1 cellular context compared by ENCODE assay signal in genomic region chr5:132557425-132557805, GRCh38.
A peak's percentile ranks its signal among the peaks of the same experiment; 100 is the strongest.
TF ChIP-seq lines count a peak whose summit lies in the region.

No MANE protein-coding gene starts in this region.

TF ChIP-seq in HepG2, 621 proteins besides CTCF, POLR2A, EP300 and RAD21 (continued from another document):
- TF ChIP-seq TRIM22 (IDR thresholded peaks at IDR 0.05), result no peak
- no peak for TF ChIP-seq KLF9 (CRISPR knock-in tag; IDR thresholded peaks at IDR 0.05; ENCODE audit: low read depth)
- TF ChIP-seq TERF1 (CRISPR knock-in tag; IDR thresholded peaks at IDR 0.05), result no peak
- no peak for TF ChIP-seq BRD4 (CRISPR knock-in tag; IDR thresholded peaks at IDR 0.05)
- no peak for TF ChIP-seq ZNF468 (CRISPR knock-in tag; IDR thresholded peaks at IDR 0.05)
- TF ChIP-seq ZNF576 (CRISPR knock-in tag; IDR thresholded peaks at IDR 0.05), result no peak
- no peak for TF ChIP-seq ZSCAN21 (CRISPR knock-in tag; IDR thresholded peaks at IDR 0.05; ENCODE audit: borderline replicate concordance)
- no peak for TF ChIP-seq KLF15 (CRISPR knock-in tag; IDR thresholded peaks at IDR 0.05; ENCODE audit: borderline replicate concordance)
- TF ChIP-seq BCL6 (CRISPR knock-in tag; IDR thresholded peaks at IDR 0.05), result peak; percentile 85
- no peak for TF ChIP-seq MTA1 (CRISPR knock-in tag; IDR thresholded peaks at IDR 0.05; ENCODE audit: borderline replicate concordance)
- no peak for TF ChIP-seq HES4 (CRISPR knock-in tag; IDR thresholded peaks at IDR 0.05; ENCODE audit: borderline replicate concordance)
- no peak for TF ChIP-seq E2F2 (CRISPR knock-in tag; IDR thresholded peaks at IDR 0.05; ENCODE audit: borderline replicate concordance)
- peak; percentile 71; the same call in 1 of the 2 replicates for TF ChIP-seq TGIF2 (CRISPR knock-in tag; IDR thresholded peaks at IDR 0.05)
- TF ChIP-seq AKAP8 (CRISPR knock-in tag; IDR thresholded peaks at IDR 0.05), result no peak
- TF ChIP-seq SMAD1 (CRISPR knock-in tag; IDR thresholded peaks at IDR 0.05; ENCODE audit: borderline replicate concordance, low read depth), result no peak
- TF ChIP-seq RXRA (CRISPR knock-in tag; IDR thresholded peaks at IDR 0.05), result no peak; the same call in 1 of the 2 replicates
- TF ChIP-seq ZFP90 (CRISPR knock-in tag; IDR thresholded peaks at IDR 0.05; ENCODE audit: borderline replicate concordance), result no peak
- TF ChIP-seq RARA (CRISPR knock-in tag; IDR thresholded peaks at IDR 0.05), result peak; percentile 79
- no peak for TF ChIP-seq ZNF747 (CRISPR knock-in tag; IDR thresholded peaks at IDR 0.05; ENCODE audit: borderline replicate concordance)
- TF ChIP-seq NCOA2 (CRISPR knock-in tag; IDR thresholded peaks at IDR 0.05), result 0 out of 2 replicates have a peak, but pooled peaks have one; percentile 10
- no peak for TF ChIP-seq DPF2 (CRISPR knock-in tag; IDR thresholded peaks at IDR 0.05; ENCODE audit: borderline replicate concordance, low read depth)
- TF ChIP-seq NRL (CRISPR knock-in tag; IDR thresholded peaks at IDR 0.05; ENCODE audit: borderline replicate concordance), result no peak
- TF ChIP-seq ZNF800 (CRISPR knock-in tag; IDR thresholded peaks at IDR 0.05), result no peak
- no peak for TF ChIP-seq HNF1B (CRISPR knock-in tag; IDR thresholded peaks at IDR 0.05)
- no peak for TF ChIP-seq TSC22D2 (CRISPR knock-in tag; IDR thresholded peaks at IDR 0.05; ENCODE audit: borderline replicate concordance)
- no peak for TF ChIP-seq MTF2 (CRISPR knock-in tag; IDR thresholded peaks at IDR 0.05; ENCODE audit: borderline replicate concordance)
- TF ChIP-seq ZNF160 (CRISPR knock-in tag; IDR thresholded peaks at IDR 0.05), result no peak
- TF ChIP-seq ZNF616 (CRISPR knock-in tag; IDR thresholded peaks at IDR 0.05; ENCODE audit: low read depth), result no peak
- TF ChIP-seq ZSCAN12 (CRISPR knock-in tag; IDR thresholded peaks at IDR 0.05), result no peak
- TF ChIP-seq ZBTB1 (CRISPR knock-in tag; IDR thresholded peaks at IDR 0.05; ENCODE audit: borderline replicate concordance), result no peak
- no peak for TF ChIP-seq ZNF280B (CRISPR knock-in tag; IDR thresholded peaks at IDR 0.05; ENCODE audit: borderline replicate concordance)
- TF ChIP-seq RARG (CRISPR knock-in tag; IDR thresholded peaks at IDR 0.05; ENCODE audit: low read depth), result no peak
- TF ChIP-seq SNAPC5 (CRISPR knock-in tag; IDR thresholded peaks at IDR 0.05; ENCODE audit: borderline replicate concordance), result no peak
- TF ChIP-seq ATF3 (CRISPR knock-in tag; IDR thresholded peaks at IDR 0.05), result no peak
- no peak for TF ChIP-seq ZNF101 (CRISPR knock-in tag; IDR thresholded peaks at IDR 0.05; ENCODE audit: borderline replicate concordance, low read depth)
- no peak for TF ChIP-seq HNRNPUL1 (IDR thresholded peaks at IDR 0.05; ENCODE audit: low read depth, low read length)
- TF ChIP-seq ZNF567 (CRISPR knock-in tag; IDR thresholded peaks at IDR 0.05; ENCODE audit: borderline replicate concordance), result no peak
- TF ChIP-seq MED8 (CRISPR knock-in tag; IDR thresholded peaks at IDR 0.05; ENCODE audit: insufficient replicate concordance), result no peak
- TF ChIP-seq CCAR2 (optimal IDR thresholded peaks at IDR 0.05; ENCODE audit: low read depth, low read length), result no peak
- no peak for TF ChIP-seq ZNF251 (CRISPR knock-in tag; IDR thresholded peaks at IDR 0.05)
- no peak for TF ChIP-seq CREB3 (CRISPR knock-in tag; IDR thresholded peaks at IDR 0.05)
- no peak for TF ChIP-seq IRF2 (CRISPR knock-in tag; IDR thresholded peaks at IDR 0.05)
- no peak for TF ChIP-seq PHF5A (CRISPR knock-in tag; IDR thresholded peaks at IDR 0.05; ENCODE audit: low read depth, unreplicated experiment)
- TF ChIP-seq SMYD3 (CRISPR knock-in tag; IDR thresholded peaks at IDR 0.05), result no peak
- no peak for TF ChIP-seq CREB1 (IDR thresholded peaks at IDR 0.05)
- peak; percentile 34; the same call in 1 of the 2 replicates for TF ChIP-seq CREB1 (CRISPR knock-in tag; IDR thresholded peaks at IDR 0.05)
- TF ChIP-seq ZFP37 (CRISPR knock-in tag; IDR thresholded peaks at IDR 0.05; ENCODE audit: borderline replicate concordance), result no peak
- peak; percentile 27; the same call in 1 of the 2 replicates for TF ChIP-seq MIER3 (CRISPR knock-in tag; IDR thresholded peaks at IDR 0.05; ENCODE audit: borderline replicate concordance)
- no peak for TF ChIP-seq ZNF570 (CRISPR knock-in tag; IDR thresholded peaks at IDR 0.05; ENCODE audit: borderline replicate concordance)
